Comparison of ENCODE assay signal across 1 cellular context in genomic region chr7:122188785-122189184, GRCh38.
A peak's percentile ranks its signal among the peaks of the same experiment; 100 is the strongest.
TF ChIP-seq lines count a peak whose summit lies in the region.

No MANE protein-coding gene starts in this region.

TF ChIP-seq in HEK293, 187 proteins besides CTCF, POLR2A, EP300 and RAD21 (continued from another document):
- peak; percentile 74 for TF ChIP-seq ATF2 (tag by site-specific recombination; IDR thresholded peaks at IDR 0.05; ENCODE audit: low read depth)
